Comparison of ENCODE assay signal across 9 cellular contexts in genomic region chr1:11838349-11839272, GRCh38. TPM values are rescaled to one million over a fixed set of nuclear protein-coding genes. Genes with fewer than 3 reads are reported as not detected.
DNase-seq lines count a peak whose midpoint lies in the region; ATAC-seq, FAIRE-seq and TF ChIP-seq lines count a peak whose summit lies in the region.
"Had no signal": no experiment of that assay in that cellular context is flagged by ENCODE, and none has a peak within 500 bp of the region (broad histone marks: within the 10 kb centered on the region; RNA-seq: fewer than 3 reads in every experiment).

No MANE protein-coding gene starts in this region.

- H4K20me1 ChIP-seq in HepG2 (ENCODE audit: insufficient read depth, low read length), result no peaks in the 10 kb centered on the region

- CTCF ChIA-PET in HepG2 (lab: Yijun Ruan, JAX; ENCODE audit: low intra/inter-chr PET ratio, low total read pairs), result interaction anchor here (1.0 to 4.1 kb wide), 6 partner anchors 52 to 128 kb away, joined by 3 to 46 read pairs (median 10); no protein-coding TSS in a partner anchor

- no peaks in the 10 kb centered on the region for H3K27me3 ChIP-seq in HepG2 (ENCODE audit: control insufficient read depth in 1 of 2, insufficient read depth in 2 of 2, low read length in 2 of 2)

- H3K27me3 Mint-ChIP-seq in activated CD4-positive, alpha-beta T cell treated with anti-CD3 and anti-CD28 coated beads, Interleukin-2, amount 10 ng/mL, durations not matched to agents 24 days and 14 days, result no peaks in the 10 kb centered on the region
- no peaks in the 10 kb centered on the region for H3K27me3 Mint-ChIP-seq in chondrocyte (ENCODE audit: low read depth)
- H3K27me3 Mint-ChIP-seq: stimulated activated naive CD8-positive, alpha-beta T cell treated with anti-CD3 and anti-CD28 coated beads, Interleukin-15, Interleukin-2, amounts not matched to agents 100 ng/mL and 50 ng/mL, for 24 hours had no signal

- H3K9me3 ChIP-seq in HepG2 (ENCODE audit: low read length), result no peaks in the 10 kb centered on the region

- no peaks in the 10 kb centered on the region for H3K79me2 ChIP-seq in HepG2 (ENCODE audit: insufficient read depth, low read length)

- H3K4me2 ChIP-seq in HepG2 (ENCODE audit: low read depth, low read length), result no peak overlapping the region

- TF ChIP-seq CTCF in GM20000 (IDR thresholded peaks at IDR 0.05; ENCODE audit: extremely low read depth, missing control alignments), result peak; percentile 93
- peak; percentile 96 for TF ChIP-seq CTCF in chondrocyte (IDR thresholded peaks at IDR 0.05)
- peak; percentile 99 for TF ChIP-seq CTCF in HepG2 (CRISPR knock-in tag; IDR thresholded peaks at IDR 0.05)

- no peak overlapping the region for H3K27ac ChIP-seq in HepG2 (ENCODE audit: extremely low read length, insufficient read depth, low read length)

- DNase-seq in AG08396 (ENCODE audit: low spot score), result peak; percentile 91
- peak; percentile 89 for DNase-seq in GM20000 (ENCODE audit: low spot score)
- peak; percentile 18 for DNase-seq in NCI-H446 treated with DMSO at 0.1 percent for 48 hours (lab: John Stamatoyannopoulos, UW)
- peak; percentile 93 for DNase-seq in activated CD4-positive, alpha-beta T cell treated with anti-CD3 and anti-CD28 coated beads, Interleukin-2, amount 10 ng/mL, durations not matched to agents 24 days and 14 days
- DNase-seq in chondrocyte (ENCODE audit: low spot score), result no peak
- peak; percentile 47 for DNase-seq in HepG2 (ENCODE audit: low spot score)
- peak; percentile 64 to 67 for DNase-seq in stimulated activated CD4-positive, alpha-beta T cell treated with anti-CD3 and anti-CD28 coated beads, Interleukin-4, amount 100 ng/mL, for 48 hours (ENCODE audit: low read depth in 2 of 2)

- intact Hi-C loops in activated CD4-positive, alpha-beta T cell treated with anti-CD3 and anti-CD28 coated beads, Interleukin-2, amount 10 ng/mL, durations not matched to agents 24 days and 14 days (cut with micrococcal nuclease), result loop anchor here (1.0 kb wide), 2 partner anchors 56 to 69 kb away; no protein-coding TSS in a partner anchor
- intact Hi-C loops in HepG2 (cut with micrococcal nuclease; ENCODE audit: unreplicated experiment), result loop anchor here (2.0 kb wide), 1 partner anchor 128 kb away; no protein-coding TSS in a partner anchor

- H3K4me3 Mint-ChIP-seq in activated CD4-positive, alpha-beta T cell treated with anti-CD3 and anti-CD28 coated beads, Interleukin-2, amount 10 ng/mL, durations not matched to agents 24 days and 14 days, result no peak overlapping the region
- H3K4me3 Mint-ChIP-seq in chondrocyte (ENCODE audit: unreplicated experiment), result no peak overlapping the region
- H3K4me3 Mint-ChIP-seq: stimulated activated naive CD8-positive, alpha-beta T cell treated with anti-CD3 and anti-CD28 coated beads, Interleukin-15, Interleukin-2, amounts not matched to agents 100 ng/mL and 50 ng/mL, for 24 hours had no signal

- no peak overlapping the region for H2AFZ ChIP-seq in HepG2 (ENCODE audit: low read length)

- no peak overlapping the region for H3K27ac Mint-ChIP-seq in activated CD4-positive, alpha-beta T cell treated with anti-CD3 and anti-CD28 coated beads, Interleukin-2, amount 10 ng/mL, durations not matched to agents 24 days and 14 days
- no peak overlapping the region for H3K27ac Mint-ChIP-seq in chondrocyte (ENCODE audit: unreplicated experiment)
- H3K27ac Mint-ChIP-seq: stimulated activated naive CD8-positive, alpha-beta T cell treated with anti-CD3 and anti-CD28 coated beads, Interleukin-15, Interleukin-2, amounts not matched to agents 100 ng/mL and 50 ng/mL, for 24 hours had no signal

- ATAC-seq in HepG2 (peak; percentile 58), HG03469 (IDR thresholded peaks at IDR 0.05; ENCODE audit: unreplicated experiment) (no peak)

- peaks cover 41 to 76% of the 10 kb centered on the region in 2 experiments for H3K36me3 ChIP-seq in HepG2 (replicated peaks in 1 of 2; ENCODE audit: control insufficient read depth in 1 of 2, insufficient read depth in 2 of 2, low read length in 2 of 2)

- in situ Hi-C loops in HepG2 (cut with HindIII; ENCODE audit: extremely low pct_ligation_motif_present, low pct_unique_long_range_greater_than_20kb), result loop anchor here (10.0 kb wide), 1 partner anchor 126 kb away; no protein-coding TSS in a partner anchor

- peak; percentile 96 for TF ChIP-seq RAD21 in HepG2 (CRISPR knock-in tag; IDR thresholded peaks at IDR 0.05)

- no peak for TF ChIP-seq POLR2A in HepG2 (IDR thresholded peaks at IDR 0.05; ENCODE audit: insufficient read depth in 1 of 2, low read depth in 2 of 2, low read length in 2 of 2)

- BruUV-seq in HepG2 (replicated peaks; lab: Mats Ljungman, UMichigan), result no TSS peak

- H3K9me3 Mint-ChIP-seq in activated CD4-positive, alpha-beta T cell treated with anti-CD3 and anti-CD28 coated beads, Interleukin-2, amount 10 ng/mL, durations not matched to agents 24 days and 14 days, result no peaks in the 10 kb centered on the region
- no peaks in the 10 kb centered on the region for H3K9me3 Mint-ChIP-seq in chondrocyte (ENCODE audit: low read depth)
- H3K9me3 Mint-ChIP-seq: stimulated activated naive CD8-positive, alpha-beta T cell treated with anti-CD3 and anti-CD28 coated beads, Interleukin-15, Interleukin-2, amounts not matched to agents 100 ng/mL and 50 ng/mL, for 24 hours had no signal

- peaks cover 5% of the 10 kb centered on the region for H3K4me1 Mint-ChIP-seq in activated CD4-positive, alpha-beta T cell treated with anti-CD3 and anti-CD28 coated beads, Interleukin-2, amount 10 ng/mL, durations not matched to agents 24 days and 14 days
- H3K4me1 Mint-ChIP-seq in chondrocyte (ENCODE audit: low read depth), result peaks cover 20% of the 10 kb centered on the region

- no peak overlapping the region for H3K4me3 ChIP-seq in HepG2 (replicated peaks in 1 of 3; ENCODE audit: insufficient read depth in 1 of 3, low read depth in 2 of 3, low read length in 3 of 3)

- WGBS in HepG2 (ENCODE audit: low lambda C conversion rate), result 70% methylated on average over 27 of the region's 40 CpGs

- POLR2A ChIA-PET in HepG2 (lab: Yijun Ruan, JAX), result interaction anchor here (2.4 kb wide), 1 partner anchor 69 kb away, joined by 9 read pairs; no protein-coding TSS in a partner anchor

- peak; percentile 65 for FAIRE-seq in HepG2 (lab: Jason Lieb, UNC)

- TF ChIP-seq EP300 in HepG2 (IDR thresholded peaks at IDR 0.05; ENCODE audit: low read depth in 2 of 2, low read length in 2 of 2) (no peak), HepG2 (CRISPR knock-in tag; IDR thresholded peaks at IDR 0.05; ENCODE audit: borderline replicate concordance) (no peak)

- no peak overlapping the region for H3K9ac ChIP-seq in HepG2 (ENCODE audit: insufficient read depth, low read depth, low read length)

- H3K36me3 Mint-ChIP-seq in activated CD4-positive, alpha-beta T cell treated with anti-CD3 and anti-CD28 coated beads, Interleukin-2, amount 10 ng/mL, durations not matched to agents 24 days and 14 days (ENCODE audit: low read depth), result peaks cover 36% of the 10 kb centered on the region
- H3K36me3 Mint-ChIP-seq in chondrocyte (ENCODE audit: low read depth), result peaks cover 46% of the 10 kb centered on the region

- peaks cover 48% of the 10 kb centered on the region for H3K4me1 ChIP-seq in HepG2 (ENCODE audit: insufficient read depth, low read length)

RNA-seq across cellular contexts. Expression of gene NPPA, which starts 9.0 kb away (rescaled TPM):
- total RNA-seq in activated CD4-positive, alpha-beta T cell treated with anti-CD3 and anti-CD28 coated beads, Interleukin-2, amount 10 ng/mL, durations not matched to agents 24 days and 14 days, result not detected in 2 replicates
- not detected in 3 replicates for total RNA-seq in chondrocyte
- total RNA-seq in HepG2 (2016; rRNA removed; fragmentation: Illumina TruSeq; extraction: Trizol), result not detected in 2 replicates
- total RNA-seq in HepG2 (2016; cell fraction: cytosol; rRNA removed; fragmentation: Illumina TruSeq; extraction: Trizol; ENCODE audit: low read depth), result not detected in 2 replicates
- not detected in 2 replicates for total RNA-seq in HepG2 (2016; cell fraction: insoluble cytoplasmic fraction; rRNA removed; fragmentation: Illumina TruSeq; extraction: Trizol)
- not detected in 2 replicates for total RNA-seq in HepG2 (2016; cell fraction: membrane; rRNA removed; fragmentation: Illumina TruSeq; extraction: Trizol)
- total RNA-seq in HepG2 (2016; cell fraction: nucleus; rRNA removed; fragmentation: Illumina TruSeq; extraction: Trizol), result not detected in 2 replicates
- not detected in 2 replicates for polyA plus RNA-seq in HepG2 (2011; rRNA removed)
- not detected in 2 replicates for polyA plus RNA-seq in HepG2 (2011; cell fraction: cytosol; rRNA removed)
- not detected in 2 replicates for polyA plus RNA-seq in HepG2 (2011; cell fraction: nucleus; rRNA removed)
- 0.92 and 1.8 TPM in 2 replicates for polyA plus RNA-seq in HepG2 (2012)
- polyA plus RNA-seq in HepG2 (2016; cell fraction: cytosol; fragmentation: Illumina TruSeq; extraction: Trizol; ENCODE audit: low read depth), result not detected in 2 replicates
- polyA plus RNA-seq in HepG2 (2016; cell fraction: insoluble cytoplasmic fraction; fragmentation: Illumina TruSeq; extraction: Trizol; ENCODE audit: low read depth), result not detected in 2 replicates
- not detected in 2 replicates for polyA plus RNA-seq in HepG2 (2016; cell fraction: membrane; fragmentation: Illumina TruSeq; extraction: Trizol; ENCODE audit: low read depth)
- not detected in 2 replicates for polyA plus RNA-seq in HepG2 (2016; cell fraction: nucleus; fragmentation: Illumina TruSeq; extraction: Trizol; ENCODE audit: insufficient read depth, low read depth)
- not detected in 2 replicates for polyA minus RNA-seq in HepG2 (2011; rRNA and poly(A)+ RNA removed; ENCODE audit: low replicate concordance)
- not detected in 2 replicates for polyA minus RNA-seq in HepG2 (2011; cell fraction: cytosol; rRNA and poly(A)+ RNA removed)
- polyA minus RNA-seq in HepG2 (2011; cell fraction: nucleus; rRNA and poly(A)+ RNA removed), result not detected in 2 replicates

RNA-seq across cellular contexts. Expression of gene NPPB, which starts 20.1 kb away (rescaled TPM):
- total RNA-seq in activated CD4-positive, alpha-beta T cell treated with anti-CD3 and anti-CD28 coated beads, Interleukin-2, amount 10 ng/mL, durations not matched to agents 24 days and 14 days, result not detected in 2 replicates
- total RNA-seq in chondrocyte (not detected in 3 replicates), HepG2 (2016; rRNA removed; fragmentation: Illumina TruSeq; extraction: Trizol) (not detected in 2 replicates)
- not detected in 2 replicates for total RNA-seq in HepG2 (2016; cell fraction: cytosol; rRNA removed; fragmentation: Illumina TruSeq; extraction: Trizol; ENCODE audit: low read depth)
- total RNA-seq in HepG2 (2016; cell fraction: insoluble cytoplasmic fraction; rRNA removed; fragmentation: Illumina TruSeq; extraction: Trizol), result 0.24 TPM in 1 of 2 replicates, not detected in the other
- total RNA-seq in HepG2 (2016; cell fraction: membrane; rRNA removed; fragmentation: Illumina TruSeq; extraction: Trizol), result not detected in 2 replicates
- total RNA-seq in HepG2 (2016; cell fraction: nucleus; rRNA removed; fragmentation: Illumina TruSeq; extraction: Trizol), result not detected in 2 replicates
- polyA plus RNA-seq in HepG2 (2011; rRNA removed), result 1.9 and 3.7 TPM in 2 replicates
- polyA plus RNA-seq in HepG2 (2011; cell fraction: cytosol; rRNA removed), result 2.1 TPM in 2 replicates
- 0.90 and 2.1 TPM in 2 replicates for polyA plus RNA-seq in HepG2 (2011; cell fraction: nucleus; rRNA removed)
- 0.77 and 4.3 TPM in 2 replicates for polyA plus RNA-seq in HepG2 (2012)
- polyA plus RNA-seq in HepG2 (2016; cell fraction: cytosol; fragmentation: Illumina TruSeq; extraction: Trizol; ENCODE audit: low read depth), result not detected in 2 replicates
- polyA plus RNA-seq in HepG2 (2016; cell fraction: insoluble cytoplasmic fraction; fragmentation: Illumina TruSeq; extraction: Trizol; ENCODE audit: low read depth), result not detected in 2 replicates
- not detected in 2 replicates for polyA plus RNA-seq in HepG2 (2016; cell fraction: membrane; fragmentation: Illumina TruSeq; extraction: Trizol; ENCODE audit: low read depth)
- polyA plus RNA-seq in HepG2 (2016; cell fraction: nucleus; fragmentation: Illumina TruSeq; extraction: Trizol; ENCODE audit: insufficient read depth, low read depth), result 0.79 and 0.81 TPM in 2 replicates
- polyA minus RNA-seq in HepG2 (2011; rRNA and poly(A)+ RNA removed; ENCODE audit: low replicate concordance), result 0.56 TPM in 1 of 2 replicates, not detected in the other
- 2.6 TPM in 1 of 2 replicates, not detected in the other for polyA minus RNA-seq in HepG2 (2011; cell fraction: cytosol; rRNA and poly(A)+ RNA removed)
- polyA minus RNA-seq in HepG2 (2011; cell fraction: nucleus; rRNA and poly(A)+ RNA removed), result not detected in 2 replicates

RNA-seq across cellular contexts. Expression of gene CLCN6, which starts 32.6 kb away (rescaled TPM):
- 12.7 and 15.2 TPM in 2 replicates for total RNA-seq in activated CD4-positive, alpha-beta T cell treated with anti-CD3 and anti-CD28 coated beads, Interleukin-2, amount 10 ng/mL, durations not matched to agents 24 days and 14 days
- total RNA-seq in chondrocyte, result 20.7 to 22.2 TPM (median 21.7 TPM) in 3 replicates
- total RNA-seq in HepG2 (2016; rRNA removed; fragmentation: Illumina TruSeq; extraction: Trizol), result 10.1 and 19.3 TPM in 2 replicates
- total RNA-seq in HepG2 (2016; cell fraction: cytosol; rRNA removed; fragmentation: Illumina TruSeq; extraction: Trizol; ENCODE audit: low read depth), result 3.7 and 4.0 TPM in 2 replicates
- total RNA-seq in HepG2 (2016; cell fraction: insoluble cytoplasmic fraction; rRNA removed; fragmentation: Illumina TruSeq; extraction: Trizol), result 7.6 and 20.5 TPM in 2 replicates
- 5.4 and 6.2 TPM in 2 replicates for total RNA-seq in HepG2 (2016; cell fraction: membrane; rRNA removed; fragmentation: Illumina TruSeq; extraction: Trizol)
- 39.7 and 42.7 TPM in 2 replicates for total RNA-seq in HepG2 (2016; cell fraction: nucleus; rRNA removed; fragmentation: Illumina TruSeq; extraction: Trizol)
- 14.9 and 19.9 TPM in 2 replicates for polyA plus RNA-seq in HepG2 (2011; rRNA removed)
- polyA plus RNA-seq in HepG2 (2011; cell fraction: cytosol; rRNA removed), result 8.3 and 12.0 TPM in 2 replicates
- polyA plus RNA-seq in HepG2 (2011; cell fraction: nucleus; rRNA removed), result 67.2 and 84.3 TPM in 2 replicates
- polyA plus RNA-seq in HepG2 (2012), result 25.5 and 26.0 TPM in 2 replicates
- polyA plus RNA-seq in HepG2 (2016; cell fraction: cytosol; fragmentation: Illumina TruSeq; extraction: Trizol; ENCODE audit: low read depth), result 1.4 and 1.6 TPM in 2 replicates
- polyA plus RNA-seq in HepG2 (2016; cell fraction: insoluble cytoplasmic fraction; fragmentation: Illumina TruSeq; extraction: Trizol; ENCODE audit: low read depth), result 4.8 and 8.2 TPM in 2 replicates
- polyA plus RNA-seq in HepG2 (2016; cell fraction: membrane; fragmentation: Illumina TruSeq; extraction: Trizol; ENCODE audit: low read depth), result 3.7 and 4.3 TPM in 2 replicates
- 103 and 104 TPM in 2 replicates for polyA plus RNA-seq in HepG2 (2016; cell fraction: nucleus; fragmentation: Illumina TruSeq; extraction: Trizol; ENCODE audit: insufficient read depth, low read depth)
- 10.8 and 21.4 TPM in 2 replicates for polyA minus RNA-seq in HepG2 (2011; rRNA and poly(A)+ RNA removed; ENCODE audit: low replicate concordance)
- 8.2 and 9.7 TPM in 2 replicates for polyA minus RNA-seq in HepG2 (2011; cell fraction: cytosol; rRNA and poly(A)+ RNA removed)
- polyA minus RNA-seq in HepG2 (2011; cell fraction: nucleus; rRNA and poly(A)+ RNA removed), result 37.9 and 38.6 TPM in 2 replicates

RNA-seq across cellular contexts. Expression of gene MTHFR, which starts 32.8 kb away (rescaled TPM):
- total RNA-seq in activated CD4-positive, alpha-beta T cell treated with anti-CD3 and anti-CD28 coated beads, Interleukin-2, amount 10 ng/mL, durations not matched to agents 24 days and 14 days, result 15.6 and 18.4 TPM in 2 replicates
- 18.2 to 23.3 TPM (median 22.3 TPM) in 3 replicates for total RNA-seq in chondrocyte
- total RNA-seq in HepG2 (2016; rRNA removed; fragmentation: Illumina TruSeq; extraction: Trizol), result 5.0 and 8.2 TPM in 2 replicates
- total RNA-seq in HepG2 (2016; cell fraction: cytosol; rRNA removed; fragmentation: Illumina TruSeq; extraction: Trizol; ENCODE audit: low read depth), result 4.1 and 5.4 TPM in 2 replicates
- total RNA-seq in HepG2 (2016; cell fraction: insoluble cytoplasmic fraction; rRNA removed; fragmentation: Illumina TruSeq; extraction: Trizol), result 4.9 and 8.0 TPM in 2 replicates
- 5.9 and 7.6 TPM in 2 replicates for total RNA-seq in HepG2 (2016; cell fraction: membrane; rRNA removed; fragmentation: Illumina TruSeq; extraction: Trizol)
- total RNA-seq in HepG2 (2016; cell fraction: nucleus; rRNA removed; fragmentation: Illumina TruSeq; extraction: Trizol), result 10.1 and 14.4 TPM in 2 replicates
- polyA plus RNA-seq in HepG2 (2011; rRNA removed), result 3.8 and 6.8 TPM in 2 replicates
- polyA plus RNA-seq in HepG2 (2011; cell fraction: cytosol; rRNA removed), result 2.8 and 3.4 TPM in 2 replicates
- 11.8 and 13.3 TPM in 2 replicates for polyA plus RNA-seq in HepG2 (2011; cell fraction: nucleus; rRNA removed)
- polyA plus RNA-seq in HepG2 (2012), result 2.8 and 3.0 TPM in 2 replicates
- 0.58 and 0.61 TPM in 2 replicates for polyA plus RNA-seq in HepG2 (2016; cell fraction: cytosol; fragmentation: Illumina TruSeq; extraction: Trizol; ENCODE audit: low read depth)
- 3.6 and 4.9 TPM in 2 replicates for polyA plus RNA-seq in HepG2 (2016; cell fraction: insoluble cytoplasmic fraction; fragmentation: Illumina TruSeq; extraction: Trizol; ENCODE audit: low read depth)
- polyA plus RNA-seq in HepG2 (2016; cell fraction: membrane; fragmentation: Illumina TruSeq; extraction: Trizol; ENCODE audit: low read depth), result 0.73 and 0.76 TPM in 2 replicates
- 8.2 and 9.0 TPM in 2 replicates for polyA plus RNA-seq in HepG2 (2016; cell fraction: nucleus; fragmentation: Illumina TruSeq; extraction: Trizol; ENCODE audit: insufficient read depth, low read depth)
- polyA minus RNA-seq in HepG2 (2011; rRNA and poly(A)+ RNA removed; ENCODE audit: low replicate concordance), result 19.5 and 30.6 TPM in 2 replicates
- polyA minus RNA-seq in HepG2 (2011; cell fraction: cytosol; rRNA and poly(A)+ RNA removed), result 2.5 and 6.1 TPM in 2 replicates
- polyA minus RNA-seq in HepG2 (2011; cell fraction: nucleus; rRNA and poly(A)+ RNA removed), result 22.8 and 22.9 TPM in 2 replicates
